Comparison of ENCODE assay signal across 8 cellular contexts in genomic region chr6:26595669-26596269, GRCh38. TPM values are rescaled to one million over a fixed set of nuclear protein-coding genes. Genes with fewer than 3 reads are reported as not detected.
A peak's percentile ranks its signal among the peaks of the same experiment; 100 is the strongest.
DNase-seq lines count a peak whose midpoint lies in the region; ATAC-seq, FAIRE-seq and TF ChIP-seq lines count a peak whose summit lies in the region.

No MANE protein-coding gene starts in this region.

- H3K9me2 ChIP-seq in HCT116 (ENCODE audit: insufficient read depth), result no peaks in the 10 kb centered on the region

- FAIRE-seq in G401.6 (lab: Jason Lieb, UNC), result peak; percentile 92

- H3K4me1 ChIP-seq in HCT116 (ENCODE audit: control insufficient read depth in 1 of 2, insufficient read depth in 2 of 2, low read length in 2 of 2) (peaks cover 19 to 43% of the 10 kb centered on the region in 2 experiments), osteoblast (ENCODE audit: insufficient read depth, low read length) (peaks cover 15% of the 10 kb centered on the region), thoracic aorta (ENCODE audit: control insufficient read depth in 1 of 2, low read depth in 2 of 2) (peaks cover 6 to 15% of the 10 kb centered on the region in 2 donors)

- RAD21 ChIA-PET in HCT116 (lab: Charles Lee; ENCODE audit: low non-redundant PET in 1 of 2, low total read pairs in 2 of 2, uncharacterized antibody in 2 of 2, unreplicated experiment in 2 of 2), result interaction anchor here (0.6 to 2.5 kb wide), 9 partner anchors 19 to 265 kb away, joined by 3 to 17 read pairs (median 4); partner anchors contain the start of gene HMGN4 (in 1 of the 2)

- H3K36me3 ChIP-seq in HCT116 (ENCODE audit: control insufficient read depth in 1 of 2, insufficient read depth in 2 of 2, low read length in 2 of 2), result peaks cover 2 to 16% of the 10 kb centered on the region in 2 experiments; a peak in 1 of 4 replicates
- H3K36me3 ChIP-seq in SK-N-MC (ENCODE audit: insufficient read depth, low read length), result peaks cover 24% of the 10 kb centered on the region
- H3K36me3 ChIP-seq in osteoblast (ENCODE audit: insufficient read depth, low read length), result peaks cover 18% of the 10 kb centered on the region
- H3K36me3 ChIP-seq in thoracic aorta, result peaks cover 7% of the 10 kb centered on the region

- POLR2A ChIA-PET in HCT116 (lab: Charles Lee), result interaction anchor here (0.6 to 2.1 kb wide), 17 partner anchors 19 to 554 kb away, joined by 3 to 14 read pairs (median 4); a partner anchor contains a TSS

- H3K4me2 ChIP-seq in HCT116 (ENCODE audit: low read length), result peak overlapping the region; percentile 92
- peak overlapping the region; percentile 95 for H3K4me2 ChIP-seq in osteoblast (ENCODE audit: insufficient read depth, low read length)

- CTCF ChIA-PET in HCT116 (lab: Charles Lee), result interaction anchor here (0.6 to 4.2 kb wide), 23 partner anchors 10 to 554 kb away, joined by 3 to 60 read pairs (median 7); no protein-coding TSS in a partner anchor
- CTCF ChIA-PET in activated naive CD4-positive, alpha-beta T cell treated with anti-CD3 and anti-CD28 coated beads, Interleukin-2, amount 10 ng/mL, durations not matched to agents 7 days and 5 days (lab: Charles Lee), result interaction anchor here (0.7 to 7.5 kb wide), 15 partner anchors 10 to 1200 kb away, joined by 3 to 115 read pairs (median 4); no protein-coding TSS in a partner anchor

- H3K9ac ChIP-seq in HCT116 (ENCODE audit: low read length) (peak overlapping the region; percentile 87), SK-N-MC (ENCODE audit: insufficient read length) (peak overlapping the region; percentile 93)

- H4K20me1 ChIP-seq in HCT116 (ENCODE audit: insufficient read depth) (no peaks in the 10 kb centered on the region), osteoblast (ENCODE audit: insufficient read depth, low read length) (peaks cover 3% of the 10 kb centered on the region)

- peak; percentile 90 for TF ChIP-seq RAD21 in HCT116 (IDR thresholded peaks at IDR 0.05; ENCODE audit: low read depth)

- peak overlapping the region; percentile 80 for H3K27ac ChIP-seq in HCT116 (ENCODE audit: low read depth, low read length)
- peak overlapping the region; percentile 88 for H3K27ac ChIP-seq in SK-N-MC
- peak overlapping the region; percentile 87 for H3K27ac ChIP-seq in osteoblast (ENCODE audit: low read depth, low read length)
- H3K27ac ChIP-seq in thoracic aorta, result peak overlapping the region; percentile 68 to 87

- peak; percentile 67 for ATAC-seq in HCT116
- ATAC-seq in thoracic aorta (ENCODE audit: insufficient number of reproducible peaks, low FRiP score, low read depth), result peak; percentile 66

- BruUV-seq in HCT116 (replicated peaks; lab: Mats Ljungman, UMichigan), result no TSS peak

- peaks cover 43% of the 10 kb centered on the region for H3K4me1 Mint-ChIP-seq in activated naive CD4-positive, alpha-beta T cell treated with anti-CD3 and anti-CD28 coated beads, Interleukin-2, amount 10 ng/mL, durations not matched to agents 7 days and 5 days

- TF ChIP-seq POLR2A in HCT116 (IDR thresholded peaks at IDR 0.05; ENCODE audit: borderline replicate concordance, extremely low read depth, insufficient read depth, insufficient read length), result no peak
- no peak for TF ChIP-seq POLR2A in NB4 (IDR thresholded peaks at IDR 0.05; ENCODE audit: extremely low read depth, insufficient read length)

- peak overlapping the region; percentile 94 to 98 for H3K4me3 ChIP-seq in HCT116 (replicated peaks in 1 of 2; ENCODE audit: low read depth in 1 of 2, low read length in 2 of 2)
- peak overlapping the region; percentile 97 for H3K4me3 ChIP-seq in NB4 (ENCODE audit: low read depth, low read length)
- peak overlapping the region; percentile 95 for H3K4me3 ChIP-seq in SK-N-MC
- H3K4me3 ChIP-seq in osteoblast (ENCODE audit: insufficient read depth, low read length), result peak overlapping the region; percentile 99
- H3K4me3 ChIP-seq in thoracic aorta, result peak overlapping the region; percentile 79

- H3K27ac Mint-ChIP-seq in activated naive CD4-positive, alpha-beta T cell treated with anti-CD3 and anti-CD28 coated beads, Interleukin-2, amount 10 ng/mL, durations not matched to agents 7 days and 5 days, result no peak overlapping the region

- H3K9me3 Mint-ChIP-seq in activated naive CD4-positive, alpha-beta T cell treated with anti-CD3 and anti-CD28 coated beads, Interleukin-2, amount 10 ng/mL, durations not matched to agents 7 days and 5 days, result no peaks in the 10 kb centered on the region

- H3K4me3 Mint-ChIP-seq in activated naive CD4-positive, alpha-beta T cell treated with anti-CD3 and anti-CD28 coated beads, Interleukin-2, amount 10 ng/mL, durations not matched to agents 7 days and 5 days, result no peak overlapping the region

- H3K27me3 ChIP-seq in HCT116 (ENCODE audit: insufficient read depth, low read length) (no peaks in the 10 kb centered on the region), osteoblast (ENCODE audit: insufficient read depth, low read length) (peaks cover 17% of the 10 kb centered on the region), thoracic aorta (replicated peaks; ENCODE audit: insufficient read depth) (no peaks in the 10 kb centered on the region)

- H3K27me3 Mint-ChIP-seq in activated naive CD4-positive, alpha-beta T cell treated with anti-CD3 and anti-CD28 coated beads, Interleukin-2, amount 10 ng/mL, durations not matched to agents 7 days and 5 days, result peaks cover 40% of the 10 kb centered on the region

- H2AFZ ChIP-seq in HCT116 (ENCODE audit: low read depth, low read length, poor library complexity, severe bottlenecking) (peak overlapping the region; percentile 28), osteoblast (ENCODE audit: low read length) (peak overlapping the region; percentile 93)

- peak; percentile 82 for DNase-seq in HCT116 (ENCODE audit: low read depth, low spot score)
- DNase-seq in NB4 (ENCODE audit: low read depth), result peak; percentile 94
- DNase-seq in SK-N-MC (ENCODE audit: low read depth, low spot score), result peak; percentile 70
- peak; percentile 90 for DNase-seq in activated naive CD4-positive, alpha-beta T cell treated with anti-CD3 and anti-CD28 coated beads, Interleukin-2, amount 10 ng/mL, durations not matched to agents 7 days and 5 days
- DNase-seq in head of caudate nucleus, result peak; percentile 84 to 97 (median 92)
- peak; percentile 71 for DNase-seq in osteoblast (ENCODE audit: insufficient read length, low spot score, missing footprints)
- peak; percentile 76 for DNase-seq in thoracic aorta (ENCODE audit: low spot score)

- H3K36me3 Mint-ChIP-seq in activated naive CD4-positive, alpha-beta T cell treated with anti-CD3 and anti-CD28 coated beads, Interleukin-2, amount 10 ng/mL, durations not matched to agents 7 days and 5 days, result peaks cover 20% of the 10 kb centered on the region

- TF ChIP-seq CTCF in HCT116 (IDR thresholded peaks at IDR 0.05 in 2 of 3, conservative IDR thresholded peaks at IDR 0.05 in 1 of 3; ENCODE audit: borderline replicate concordance in 1 of 3, insufficient read depth in 1 of 3, low read depth in 2 of 3, low read length in 2 of 3) (peak; percentile 90 to 93 (median 93)), NB4 (IDR thresholded peaks at IDR 0.05; ENCODE audit: low read depth, low read length) (peak; percentile 90), osteoblast (IDR thresholded peaks at IDR 0.05; ENCODE audit: extremely low read depth, low read depth, low read length) (peak; percentile 87), thoracic aorta (IDR thresholded peaks at IDR 0.05) (peak; percentile 95)

- H3K79me2 ChIP-seq in HCT116 (ENCODE audit: insufficient read depth, low read length), result peaks cover 22% of the 10 kb centered on the region
- H3K79me2 ChIP-seq in osteoblast (ENCODE audit: insufficient read depth, low read length), result peaks cover 21% of the 10 kb centered on the region

- intact Hi-C loops in HCT116 (cut with micrococcal nuclease) (loop anchor here (1.0 to 5.0 kb wide), 5 partner anchors 23 to 701 kb away; a partner anchor contains a TSS), head of caudate nucleus (cut with DNase I) (loop anchor here (2.0 to 10.0 kb wide), 3 partner anchors 63 to 401 kb away; partner anchors contain the start of gene ZNF322)

- H3K9me3 ChIP-seq in HCT116 (ENCODE audit: control insufficient read depth in 1 of 2, insufficient read depth in 1 of 2, low read depth in 1 of 2, low read length in 2 of 2), result no peaks in the 10 kb centered on the region
- H3K9me3 ChIP-seq in SK-N-MC (ENCODE audit: low read depth, low read length), result no peaks in the 10 kb centered on the region
- H3K9me3 ChIP-seq in osteoblast (ENCODE audit: low read depth, low read length), result no peaks in the 10 kb centered on the region
- H3K9me3 ChIP-seq in thoracic aorta, result no peaks in the 10 kb centered on the region

TF ChIP-seq in HCT116, 20 proteins besides CTCF, POLR2A, EP300 and RAD21:
- TF ChIP-seq EGR1 (IDR thresholded peaks at IDR 0.05; ENCODE audit: low read depth) (no peak), MAX (IDR thresholded peaks at IDR 0.05) (peak; percentile 69), YY1 (IDR thresholded peaks at IDR 0.05; ENCODE audit: extremely low read depth, insufficient replicate concordance, low read depth, low read length) (peak; percentile 53), POLR2AphosphoS5 (IDR thresholded peaks at IDR 0.05; ENCODE audit: low read depth, low read length) (peak; percentile 24; the same call in 1 of the 2 replicates), SIN3A (IDR thresholded peaks at IDR 0.05; ENCODE audit: low read depth) (no peak), CBX3 (IDR thresholded peaks at IDR 0.05; ENCODE audit: low read depth) (peak; percentile 24; the same call in 1 of the 2 replicates), SP1 (IDR thresholded peaks at IDR 0.05; ENCODE audit: low read depth) (0 out of 2 replicates have a peak, but pooled peaks have one; percentile 17), TCF7L2 (IDR thresholded peaks at IDR 0.05; ENCODE audit: borderline replicate concordance, extremely low read depth, insufficient read depth, insufficient read length) (peak; percentile 29)

RNA-seq across cellular contexts. Expression of gene ABT1, which starts 1.0 kb away (rescaled TPM):
- total RNA-seq in HCT116 (2021; ENCODE audit: unreplicated experiment) (26.7 TPM), osteoblast (11.2 and 11.6 TPM in 2 replicates), thoracic aorta (10 to 100 TPM; 11.8 to 17.1 TPM)
- polyA plus RNA-seq in HCT116 (2012), result 21.8 and 22.1 TPM in 2 replicates

RNA-seq across cellular contexts. Expression of gene HMGN4, which starts 57.6 kb away (rescaled TPM):
- total RNA-seq in HCT116 (2021; ENCODE audit: unreplicated experiment), result 73.8 TPM
- polyA plus RNA-seq in HCT116 (2012), result 48.2 and 64.6 TPM in 2 replicates
- 62.2 and 64.5 TPM in 2 replicates for total RNA-seq in osteoblast
- 10 to 100 TPM; 41.3 to 45.9 TPM for total RNA-seq in thoracic aorta

Comparison
In these comparisons a context has a peak if more than half of its experiments do, and no peak if none do; other contexts are left out.
1. Peak in every context shown above with its lines: DNase-seq, ATAC-seq, H3K4me3 ChIP-seq and H3K27ac ChIP-seq.